7 cellular contexts compared by ENCODE assay signal in the genomic region with DNA sequence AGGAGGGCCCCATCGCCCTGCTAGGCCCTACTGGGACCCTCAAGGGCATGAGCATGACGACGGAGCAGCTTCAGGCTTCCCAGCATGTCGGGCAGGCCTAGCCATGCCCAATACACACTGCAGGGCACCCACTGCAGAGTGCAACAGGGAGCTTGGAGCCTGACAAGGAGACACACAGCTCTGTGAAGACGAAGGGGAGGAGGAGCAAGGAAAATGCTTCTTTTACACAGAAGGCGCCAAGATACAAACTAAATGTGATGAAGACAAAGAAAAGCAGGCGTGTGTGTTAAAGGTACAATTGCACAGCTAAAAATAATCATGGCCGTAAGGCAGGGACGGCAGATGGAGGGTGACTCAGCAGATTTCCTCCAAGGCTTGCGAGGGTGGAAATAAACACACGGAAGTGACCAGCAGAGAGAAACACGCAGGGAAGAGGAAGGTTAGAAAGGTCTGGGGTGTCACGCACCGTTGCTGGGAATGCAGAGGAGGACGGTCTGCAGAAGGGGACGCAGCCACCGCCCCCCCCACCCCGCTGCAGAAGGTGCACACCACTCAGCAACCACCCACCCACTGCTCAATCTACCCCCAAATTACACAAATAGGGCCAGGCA.
DNase-seq lines count a peak whose midpoint lies in the region; ATAC-seq and TF ChIP-seq lines count a peak whose summit lies in the region.

No MANE protein-coding gene starts in this region.

- DNase-seq in GM03348 (ENCODE audit: low spot score) (peak; percentile 89), NB4 (ENCODE audit: low read depth) (peak; percentile 84), amniotic epithelial cell (ENCODE audit: low read depth) (peak; percentile 87), left ventricle myocardium inferior (peak; percentile 47), putamen (ENCODE audit: low spot score) (peak; percentile 53)

- ATAC-seq in HG03460 (IDR thresholded peaks at IDR 0.05; ENCODE audit: unreplicated experiment) = no peak
- no peak for ATAC-seq in HG03039 (IDR thresholded peaks at IDR 0.05; ENCODE audit: unreplicated experiment)

- peak overlapping the region; percentile 23 for H3K4me3 ChIP-seq in NB4 (ENCODE audit: low read depth, low read length)
- peak overlapping the region; percentile 39 for H3K4me3 ChIP-seq in left ventricle myocardium inferior

- TF ChIP-seq POLR2A in NB4 (IDR thresholded peaks at IDR 0.05; ENCODE audit: extremely low read depth, insufficient read length) = no peak

- no peak for TF ChIP-seq CTCF in NB4 (IDR thresholded peaks at IDR 0.05; ENCODE audit: low read depth, low read length)
- TF ChIP-seq CTCF in left ventricle myocardium inferior (IDR thresholded peaks at IDR 0.05; ENCODE audit: borderline replicate concordance) = no peak

- no peaks in the 10 kb centered on the region for H3K27me3 ChIP-seq in left ventricle myocardium inferior (ENCODE audit: low read depth)

- peak overlapping the region; percentile 87 for H3K27ac ChIP-seq in left ventricle myocardium inferior (replicated peaks)

- peaks cover 93% of the 10 kb centered on the region for H3K4me1 ChIP-seq in left ventricle myocardium inferior

- H3K9me3 ChIP-seq in left ventricle myocardium inferior (replicated peaks) = no peaks in the 10 kb centered on the region

- H3K36me3 ChIP-seq in left ventricle myocardium inferior = no peaks in the 10 kb centered on the region

- intact Hi-C loops in left ventricle myocardium inferior (cut with micrococcal nuclease) = no loop called here
